23 cellular contexts compared by ENCODE assay signal in genomic region chr6:123904228-123904627, GRCh38.
"Had no signal": no experiment of that assay in that cellular context is flagged by ENCODE, and none has a peak within 500 bp of the region (broad histone marks: within the 10 kb centered on the region; RNA-seq: fewer than 3 reads in every experiment).

No MANE protein-coding gene starts in this region.

- H3K27ac ChIP-seq: brain microvascular endothelial cell, cardiac muscle cell, KMS-11, VCaP had no signal

- H3K27me3 ChIP-seq: brain microvascular endothelial cell, MG63 had no signal

- H3K36me3 ChIP-seq: brain microvascular endothelial cell, cardiac muscle cell, MG63 had no signal

- H3K9me3 ChIP-seq: MG63 had no signal

- H3K4me3 ChIP-seq: cardiac muscle cell, MG63 had no signal

- H3K9ac ChIP-seq: KMS-11 had no signal

- H3K4me2 ChIP-seq: KMS-11 had no signal

- DNase-seq: activated CD4-positive, alpha-beta memory T cell treated with anti-CD3 and anti-CD28 coated beads for 36 hours; activated CD4-positive, alpha-beta T cell treated with anti-CD3 and anti-CD28 coated beads, Interleukin-2, amount 10 ng/mL, durations not matched to agents 7 days and 5 days; activated CD4-positive, CD25-positive, alpha-beta regulatory T cell; activated CD8-positive, alpha-beta memory T cell treated with anti-CD3 and anti-CD28 coated beads for 24 hours; activated gamma-delta T cell treated with Interleukin-2 at 50 U/mL for 16 hours; activated naive CD4-positive, alpha-beta T cell treated with anti-CD3 and anti-CD28 coated beads, Interleukin-2, amount 10 ng/mL, durations not matched to agents 7 days and 5 days; activated naive CD8-positive, alpha-beta T cell treated with anti-CD3 and anti-CD28 coated beads for 36 hours; activated T-cell treated with anti-CD3 and anti-CD28 coated beads for 4 hours; activated T-cell treated with anti-CD3 and anti-CD28 coated beads, Interleukin-2, amount 50 U/mL, for 72 hours; brain microvascular endothelial cell; MG63; MV-4-11; NCI-H1092 treated with DMSO at 0.1 percent for 48 hours; NCI-H1417 treated with DMSO at 0.1 percent for 48 hours; NCI-H187; NCI-H2107; NCI-H226; NCI-H526; PC-3; SHP77 treated with DMSO at 0.1 percent for 48 hours had no signal

- ATAC-seq: activated T-cell treated with anti-CD3 and anti-CD28 coated beads, Interleukin-2, amount 50 U/mL, for 72 hours; PC-3 had no signal
